Comparison of ENCODE assay signal across 27 cellular contexts in genomic region chr4:94372579-94372978, GRCh38. TPM values are rescaled to one million over a fixed set of nuclear protein-coding genes. Genes with fewer than 3 reads are reported as not detected.
"Had no signal": no experiment of that assay in that cellular context is flagged by ENCODE, and none has a peak within 500 bp of the region (broad histone marks: within the 10 kb centered on the region; RNA-seq: fewer than 3 reads in every experiment).

No MANE protein-coding gene starts in this region.

- H2AFZ ChIP-seq: parathyroid adenoma had no signal

- H3K27ac ChIP-seq: heart left ventricle, left lung, lower lobe of right lung, parathyroid adenoma, psoas muscle, right lobe of liver, tibial nerve, uterus had no signal

- H3K36me3 Mint-ChIP-seq: naive thymus-derived CD4-positive, alpha-beta T cell; stimulated activated memory B cell treated with anti-CD40 and anti-IgM and Interleukin-4, amounts not matched to agents 10 μg/mL and 1 μg/mL and 100 μg/mL, for 72 hours; type B pancreatic cell had no signal

- H3K9me3 Mint-ChIP-seq: stimulated activated memory B cell treated with anti-CD40 and anti-IgM and Interleukin-4, amounts not matched to agents 10 μg/mL and 1 μg/mL and 100 μg/mL, for 72 hours; stimulated activated naive CD8-positive, alpha-beta T cell treated with anti-CD3 and anti-CD28 coated beads, Interleukin-15, amount 100 ng/mL, for 72 hours; type B pancreatic cell had no signal

- H3K4me3 ChIP-seq: heart left ventricle, left lung, lower lobe of right lung, psoas muscle, right lobe of liver, smooth muscle cell, tibial nerve, uterus had no signal

- H3K4me2 ChIP-seq: smooth muscle cell had no signal

- H3K36me3 ChIP-seq: heart left ventricle, left lung, lower lobe of right lung, right lobe of liver, tibial nerve, uterus had no signal

- ATAC-seq: heart left ventricle; left lung; lower lobe of right lung; naive thymus-derived CD4-positive, alpha-beta T cell; right lobe of liver; stimulated activated memory B cell treated with anti-CD40 and anti-IgM and Interleukin-4, amounts not matched to agents 10 μg/mL and 1 μg/mL and 100 μg/mL, for 72 hours; stimulated activated naive CD8-positive, alpha-beta T cell treated with anti-CD3 and anti-CD28 coated beads, Interleukin-15, amount 100 ng/mL, for 72 hours had no signal

- H3K4me3 Mint-ChIP-seq: naive thymus-derived CD4-positive, alpha-beta T cell; nephron; stimulated activated memory B cell treated with anti-CD40 and anti-IgM and Interleukin-4, amounts not matched to agents 10 μg/mL and 1 μg/mL and 100 μg/mL, for 72 hours; stimulated activated naive CD8-positive, alpha-beta T cell treated with anti-CD3 and anti-CD28 coated beads, Interleukin-15, amount 100 ng/mL, for 72 hours; type B pancreatic cell had no signal

- H3K4me1 Mint-ChIP-seq: naive thymus-derived CD4-positive, alpha-beta T cell; stimulated activated memory B cell treated with anti-CD40 and anti-IgM and Interleukin-4, amounts not matched to agents 10 μg/mL and 1 μg/mL and 100 μg/mL, for 72 hours; stimulated activated naive CD8-positive, alpha-beta T cell treated with anti-CD3 and anti-CD28 coated beads, Interleukin-15, amount 100 ng/mL, for 72 hours had no signal

- H3K9ac ChIP-seq: parathyroid adenoma had no signal

- H3K4me1 ChIP-seq: heart left ventricle, left lung, lower lobe of right lung, parathyroid adenoma, psoas muscle, right lobe of liver, tibial nerve, uterus had no signal

- H3K79me2 ChIP-seq: parathyroid adenoma had no signal

- H3K27ac Mint-ChIP-seq: naive thymus-derived CD4-positive, alpha-beta T cell; stimulated activated memory B cell treated with anti-CD40 and anti-IgM and Interleukin-4, amounts not matched to agents 10 μg/mL and 1 μg/mL and 100 μg/mL, for 72 hours; stimulated activated naive CD8-positive, alpha-beta T cell treated with anti-CD3 and anti-CD28 coated beads, Interleukin-15, amount 100 ng/mL, for 72 hours; type B pancreatic cell had no signal

- H3K27me3 ChIP-seq: heart left ventricle, left lung, right lobe of liver, tibial nerve, uterus had no signal

- DNase-seq: glutamatergic neuron; heart left ventricle; islet precursor cell; left lung; lower lobe of right lung; mammary epithelial cell; mesenchymal stem cell; naive thymus-derived CD4-positive, alpha-beta T cell; psoas muscle; right lobe of liver; stimulated activated CD4-positive, alpha-beta T cell treated with anti-CD3 and anti-CD28 coated beads, Interleukin-1b, Interleukin-23, amount 100 ng/mL, for 48 hours; stimulated activated CD4-positive, alpha-beta T cell treated with anti-CD3 and anti-CD28 coated beads, Interleukin-2, amount 100 ng/mL, for 48 hours; stimulated activated CD4-positive, alpha-beta T cell treated with anti-CD3 and anti-CD28 coated beads, Interleukin-4, amount 100 ng/mL, for 4 hours; stimulated activated CD8-positive, alpha-beta memory T cell treated with anti-CD3 and anti-CD28 coated beads, Interleukin-4, amount 100 ng/mL, for 48 hours; stimulated activated naive CD4-positive, alpha-beta T cell treated with Interleukin-2 at 50 U/mL for 16 hours; stimulated activated naive CD8-positive, alpha-beta T cell treated with anti-CD3 and anti-CD28 coated beads, Interleukin-15, amount 100 ng/mL, for 72 hours; substantia nigra; uterus had no signal

- H3K9me3 ChIP-seq: heart left ventricle, left lung, lower lobe of right lung, psoas muscle, right lobe of liver, tibial nerve, uterus had no signal

RNA-seq across cellular contexts. Expression of gene HPGDS, which starts 29.9 kb away (rescaled TPM):
- total RNA-seq: kidney epithelial cell, mammary epithelial cell, mononuclear cell, myocyte, smooth muscle cell had no signal
- polyA plus RNA-seq: mammary epithelial cell; naive thymus-derived CD4-positive, alpha-beta T cell; smooth muscle cell had no signal
